ENCODE assay signal across 20 cellular contexts in the genomic region with DNA sequence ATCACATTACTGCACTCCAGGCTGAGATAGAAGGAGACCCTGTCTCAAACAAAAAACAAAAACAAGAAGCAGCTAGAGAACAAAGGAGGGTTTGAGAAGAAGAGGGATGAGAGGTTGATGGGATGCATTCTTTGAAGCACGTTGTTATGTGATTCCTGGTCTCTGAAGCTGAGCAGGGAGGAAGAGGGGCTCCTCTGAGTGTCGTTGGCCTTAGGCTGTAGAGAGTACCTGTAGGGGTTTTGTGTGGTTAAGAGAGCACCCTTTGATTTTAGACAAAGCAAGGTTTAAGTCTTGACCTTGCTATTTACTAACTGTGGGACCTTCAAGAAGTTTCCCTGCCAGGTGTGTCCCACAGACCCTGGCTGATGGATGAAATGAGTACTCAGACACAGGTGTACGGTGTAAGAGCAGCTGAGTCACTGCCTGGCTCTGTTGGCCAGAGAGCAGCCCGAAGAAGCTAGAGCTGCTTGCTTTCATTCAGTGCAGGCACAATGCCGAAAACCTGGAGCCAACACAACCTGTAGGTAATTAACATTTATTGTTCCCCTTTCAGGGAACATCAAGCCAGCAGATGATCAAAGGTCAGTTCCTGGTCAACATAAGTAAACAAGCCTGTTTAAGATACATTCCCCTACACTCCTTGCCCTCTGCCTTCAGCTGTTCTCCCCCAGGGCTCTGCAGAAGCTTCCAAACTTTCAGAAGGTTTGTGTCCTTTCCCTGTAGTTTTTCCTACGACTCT.
DNase-seq lines count a peak whose midpoint lies in the region; ATAC-seq and TF ChIP-seq lines count a peak whose summit lies in the region.
"Had no signal": no experiment of that assay in that cellular context is flagged by ENCODE, and none has a peak within 500 bp of the region (broad histone marks: within the 10 kb centered on the region; RNA-seq: fewer than 3 reads in every experiment).

No MANE protein-coding gene starts in this region.

- intact Hi-C loops in left ventricle myocardium superior (cut with micrococcal nuclease): no loop called here
- intact Hi-C loops in body of pancreas (cut with DNase I): no loop called here

- H4K91ac ChIP-seq in mesenchymal stem cell (ENCODE audit: low read length): no peak overlapping the region

- H3K9me3 ChIP-seq in right atrium auricular region: no peaks in the 10 kb centered on the region
- H3K9me3 ChIP-seq in body of pancreas: no peaks in the 10 kb centered on the region
- no peaks in the 10 kb centered on the region for H3K9me3 ChIP-seq in mesenchymal stem cell (ENCODE audit: control insufficient read depth, low read length)
- H3K9me3 ChIP-seq: stomach, vagina had no signal

- peaks cover 6% of the 10 kb centered on the region for H3K9me3 Mint-ChIP-seq in type B pancreatic cell
- H3K9me3 Mint-ChIP-seq: activated CD4-positive, alpha-beta memory T cell treated with anti-CD3 and anti-CD28 coated beads, Interleukin-2, amount 10 ng/mL, durations not matched to agents 7 days and 5 days had no signal

- H3K79me1 ChIP-seq in mesenchymal stem cell (replicated peaks; ENCODE audit: low read length, poor library complexity, severe bottlenecking): no peaks in the 10 kb centered on the region

- no peak overlapping the region for H3K23ac ChIP-seq in mesenchymal stem cell (ENCODE audit: low read length in 2 of 2)

- H3K18ac ChIP-seq in mesenchymal stem cell (ENCODE audit: low read depth in 1 of 2, low read length in 2 of 2): no peak overlapping the region

- H3K4me1 ChIP-seq in right atrium auricular region: no peaks in the 10 kb centered on the region
- peaks cover 20% of the 10 kb centered on the region for H3K4me1 ChIP-seq in body of pancreas
- H3K4me1 ChIP-seq in mesenchymal stem cell (ENCODE audit: control insufficient read depth, insufficient read depth, low read depth, low read length): no peaks in the 10 kb centered on the region
- H3K4me1 ChIP-seq: stomach, vagina had no signal

- H3K9ac ChIP-seq in mesenchymal stem cell (ENCODE audit: low read length): peak overlapping the region; percentile 68

- ATAC-seq in left ventricle myocardium superior (no peak), body of pancreas (peak; percentile 42), HG03159 (IDR thresholded peaks at IDR 0.05; ENCODE audit: unreplicated experiment) (no peak)

- H3K36me3 ChIP-seq in right atrium auricular region: no peaks in the 10 kb centered on the region
- peaks cover 0 to 2% of the 10 kb centered on the region in 2 donors for H3K36me3 ChIP-seq in body of pancreas (replicated peaks in 1 of 2; ENCODE audit: insufficient read depth in 1 of 2, low read depth in 2 of 2)
- peaks cover 0 to 30% of the 10 kb centered on the region in 2 experiments for H3K36me3 ChIP-seq in mesenchymal stem cell (ENCODE audit: control insufficient read depth in 1 of 2, insufficient read depth in 2 of 2, low read depth in 1 of 2, low read length in 2 of 2)

- H3K27me3 Mint-ChIP-seq in type B pancreatic cell: peaks cover 21% of the 10 kb centered on the region

- H3K14ac ChIP-seq in mesenchymal stem cell (ENCODE audit: low read length in 2 of 2): no peak overlapping the region

- TF ChIP-seq POLR2A in body of pancreas (IDR thresholded peaks at IDR 0.05): no peak

- DNase-seq in right atrium auricular region (ENCODE audit: low spot score) (no peak), left ventricle myocardium superior (no peak), body of pancreas (peak in 3 of 4 donors; percentile 26 to 45 (median 45)), mesenchymal stem cell (no peak), type B pancreatic cell (ENCODE audit: extremely low spot score, unreplicated experiment) (no peak), NCI-H748 (lab: John Stamatoyannopoulos, UW; ENCODE audit: unreplicated experiment) (no peak), NCI-H1048 (lab: John Stamatoyannopoulos, UW) (no peak)
- DNase-seq: ACHN; activated CD4-positive, alpha-beta memory T cell treated with anti-CD3 and anti-CD28 coated beads, Interleukin-2, amount 10 ng/mL, durations not matched to agents 7 days and 5 days; activated T-cell treated with anti-CD3 and anti-CD28 coated beads, Interleukin-2, amount 50 U/mL, for 48 hours; CD4-positive, CD25-positive, alpha-beta regulatory T cell; MV-4-11; NCI-H2029 treated with DMSO at 0.1 percent for 48 hours; NCI-H510A treated with DMSO at 0.1 percent for 48 hours; retina; stomach had no signal

- H3K4me2 ChIP-seq in mesenchymal stem cell (ENCODE audit: low read length, poor library complexity, severe bottlenecking): no peak overlapping the region

- peak overlapping the region; percentile 5 for H3K27ac Mint-ChIP-seq in type B pancreatic cell
- H3K27ac Mint-ChIP-seq: activated CD4-positive, alpha-beta memory T cell treated with anti-CD3 and anti-CD28 coated beads, Interleukin-2, amount 10 ng/mL, durations not matched to agents 7 days and 5 days; activated naive CD8-positive, alpha-beta T cell; brain; CD4-positive, CD25-positive, alpha-beta regulatory T cell had no signal

- H2BK12ac ChIP-seq in mesenchymal stem cell (ENCODE audit: low read length in 2 of 2): no peak overlapping the region

- no peak overlapping the region for H2BK5ac ChIP-seq in mesenchymal stem cell (ENCODE audit: low read depth, low read length, poor library complexity, severe bottlenecking)

- H3K27ac ChIP-seq in right atrium auricular region (peak overlapping the region; percentile 26 to 39), body of pancreas (peak overlapping the region in 1 of 4 donors; percentile 27), mesenchymal stem cell (ENCODE audit: low read length, poor library complexity, severe bottlenecking) (no peak overlapping the region)
- H3K27ac ChIP-seq: stomach, vagina had no signal

- no peak for TF ChIP-seq CTCF in right atrium auricular region (IDR thresholded peaks at IDR 0.05)
- TF ChIP-seq CTCF in body of pancreas (IDR thresholded peaks at IDR 0.05): no peak
- no peak for TF ChIP-seq CTCF in type B pancreatic cell (conservative IDR thresholded peaks at IDR 0.05)

- H3K4ac ChIP-seq in mesenchymal stem cell (ENCODE audit: low read depth in 1 of 2, low read length in 2 of 2): no peak overlapping the region

- H2AFZ ChIP-seq in mesenchymal stem cell (ENCODE audit: low read depth, low read length): no peak overlapping the region

- peaks cover 8% of the 10 kb centered on the region for H3K4me1 Mint-ChIP-seq in type B pancreatic cell (ENCODE audit: unreplicated experiment)
- H3K4me1 Mint-ChIP-seq: activated CD4-positive, alpha-beta memory T cell treated with anti-CD3 and anti-CD28 coated beads, Interleukin-2, amount 10 ng/mL, durations not matched to agents 7 days and 5 days; brain; CD4-positive, CD25-positive, alpha-beta regulatory T cell had no signal

- H3K27me3 ChIP-seq in right atrium auricular region: no peaks in the 10 kb centered on the region
- no peaks in the 10 kb centered on the region for H3K27me3 ChIP-seq in body of pancreas
- H3K27me3 ChIP-seq in mesenchymal stem cell (ENCODE audit: control insufficient read depth in 1 of 2, insufficient read depth in 1 of 2, low read length in 2 of 2): no peaks in the 10 kb centered on the region
- H3K27me3 ChIP-seq: stomach, vagina had no signal

- H3K4me3 ChIP-seq in right atrium auricular region (no peak overlapping the region), body of pancreas (no peak overlapping the region), mesenchymal stem cell (ENCODE audit: insufficient read depth in 1 of 2, low read depth in 1 of 2, low read length in 2 of 2) (peak overlapping the region in 1 of 2 experiments; percentile 14)
- H3K4me3 ChIP-seq: stomach, vagina had no signal

- H2AK5ac ChIP-seq in mesenchymal stem cell (ENCODE audit: low read length, severe bottlenecking): no peak overlapping the region

- H2BK15ac ChIP-seq in mesenchymal stem cell (ENCODE audit: low read depth, poor library complexity, severe bottlenecking): no peak overlapping the region

- H3K4me3 Mint-ChIP-seq in type B pancreatic cell: no peak overlapping the region
- H3K4me3 Mint-ChIP-seq: activated CD4-positive, alpha-beta memory T cell treated with anti-CD3 and anti-CD28 coated beads, Interleukin-2, amount 10 ng/mL, durations not matched to agents 7 days and 5 days; activated naive CD8-positive, alpha-beta T cell; brain; CD4-positive, CD25-positive, alpha-beta regulatory T cell had no signal

- WGBS in body of pancreas, 2 donors: 33 to 38% methylated on average over 6 of the region's 6 CpGs
- 60% methylated on average over 6 of the region's 6 CpGs for WGBS in mesenchymal stem cell

- no peak overlapping the region for H4K8ac ChIP-seq in mesenchymal stem cell (ENCODE audit: low read length)

- H2BK120ac ChIP-seq in mesenchymal stem cell (ENCODE audit: low read depth, low read length): no peak overlapping the region

- no peaks in the 10 kb centered on the region for H3K36me3 Mint-ChIP-seq in type B pancreatic cell
- H3K36me3 Mint-ChIP-seq: activated naive CD8-positive, alpha-beta T cell; brain; CD4-positive, CD25-positive, alpha-beta regulatory T cell had no signal

Comparison
In these comparisons a context has a peak if more than half of its experiments do, and no peak if none do; other contexts are left out.
1. DNase-seq: peak in body of pancreas (3 of 4); none in right atrium auricular region (single experiment), left ventricle myocardium superior (single experiment), mesenchymal stem cell (single experiment), type B pancreatic cell (single experiment), NCI-H748 (single experiment) and NCI-H1048 (single experiment).